8 cellular contexts compared by ENCODE assay signal in genomic region chr13:19984430-19985218, GRCh38. TPM values are rescaled to one million over a fixed set of nuclear protein-coding genes. Genes with fewer than 3 reads are reported as not detected.
DNase-seq lines count a peak whose midpoint lies in the region; ATAC-seq and TF ChIP-seq lines count a peak whose summit lies in the region.

No MANE protein-coding gene starts in this region.

- no TSS peak for BruUV-seq in PC-9 (replicated peaks; lab: Mats Ljungman, UMichigan)

- POLR2A ChIA-PET in PC-9 (lab: Charles Lee; ENCODE audit: unreplicated experiment) = no interaction called here

- H3K79me2 ChIP-seq in PC-9 (ENCODE audit: low read depth) (peaks cover 52% of the 10 kb centered on the region), neural cell (replicated peaks; ENCODE audit: insufficient read depth, low read length) (peaks cover 93% of the 10 kb centered on the region)

- TF ChIP-seq CTCF in GM13976 (IDR thresholded peaks at IDR 0.05; ENCODE audit: borderline replicate concordance, control extremely low read depth, extremely low read depth, insufficient read depth, missing control alignments) (peak; percentile 41), PC-9 (conservative IDR thresholded peaks at IDR 0.05) (peak; percentile 75), neural cell (IDR thresholded peaks at IDR 0.05; ENCODE audit: poor library complexity, severe bottlenecking) (peak; percentile 29)

- H3K27me3 ChIP-seq in PC-9 (ENCODE audit: insufficient read depth, low read depth) (no peaks in the 10 kb centered on the region), neural cell (ENCODE audit: insufficient read depth, low read depth, low read length) (no peaks in the 10 kb centered on the region)

- no peak overlapping the region for H3K9ac ChIP-seq in neural cell (ENCODE audit: low read length)

- H3K36me3 ChIP-seq in PC-9 (ENCODE audit: low read depth) (peaks cover 8% of the 10 kb centered on the region; the same call in 1 of the 2 replicates), neural cell (ENCODE audit: insufficient read depth, low read length) (peaks cover 9% of the 10 kb centered on the region)

- H3F3A ChIP-seq in PC-9 (ENCODE audit: insufficient read depth, low read depth) (peaks cover 5% of the 10 kb centered on the region; the same call in 1 of the 2 replicates), neural cell (ENCODE audit: insufficient read depth, low read length, poor library complexity, severe bottlenecking) (no peaks in the 10 kb centered on the region)

- intact Hi-C loops in PC-9 (cut with micrococcal nuclease; ENCODE audit: unreplicated experiment) = loop anchor here (5.0 kb wide), 1 partner anchor 178 kb away; the partner anchor contains the start of gene GJA3

- H3K9me3 ChIP-seq in PC-9 (ENCODE audit: insufficient read depth, low read depth) (no peaks in the 10 kb centered on the region), neural cell (ENCODE audit: low read length) (peaks cover under 1% of the 10 kb centered on the region)

- no peaks in the 10 kb centered on the region for H3K4me1 ChIP-seq in PC-9 (replicated peaks; ENCODE audit: insufficient read depth)

- DNase-seq in AML-193 (lab: John Stamatoyannopoulos, UW) = peak; percentile 47 to 63
- DNase-seq in GM13976 (ENCODE audit: low spot score) = peak; percentile 66
- DNase-seq in PC-9 = no peak
- DNase-seq in epidermal melanocyte (ENCODE audit: insufficient read length, low spot score) = peak; percentile 70
- no peak for DNase-seq in mesenteric fat pad (ENCODE audit: low spot score)
- DNase-seq in NCI-H446 treated with DMSO at 0.1 percent for 48 hours (lab: John Stamatoyannopoulos, UW) = no peak

- no peak for TF ChIP-seq RAD21 in neural cell (conservative IDR thresholded peaks at IDR 0.05)

- in situ Hi-C loops in GM13976 (cut with MboI; ENCODE audit: low sequenced_read_pairs, unreplicated experiment) = loop anchor here (25.0 kb wide), 1 partner anchor 178 kb away; the partner anchor contains the start of gene GJA3

- CTCF ChIA-PET in PC-9 (lab: Charles Lee) = interaction anchor here (1.3 kb wide), 1 partner anchor 57 kb away, joined by 4 read pairs; no protein-coding TSS in a partner anchor

- H2AFZ ChIP-seq in PC-9 = no peak overlapping the region
- no peak overlapping the region for H2AFZ ChIP-seq in neural cell (ENCODE audit: low read depth, low read length)

- no peak overlapping the region for H3K4me2 ChIP-seq in PC-9
- H3K4me2 ChIP-seq in neural cell (ENCODE audit: low read length) = no peak overlapping the region

- peak; percentile 65 for ATAC-seq in HG03045 (IDR thresholded peaks at IDR 0.05; ENCODE audit: unreplicated experiment)

- H3K4me3 ChIP-seq in PC-9 (no peak overlapping the region), neural cell (ENCODE audit: low read length) (no peak overlapping the region)

- H4K20me1 ChIP-seq in PC-9 (ENCODE audit: insufficient read depth) (peaks cover 39% of the 10 kb centered on the region), neural cell (ENCODE audit: insufficient read depth) (peaks cover 2% of the 10 kb centered on the region)

- TF ChIP-seq EP300 in neural cell (conservative IDR thresholded peaks at IDR 0.05; ENCODE audit: poor library complexity, severe bottlenecking) = no peak

- H3K9me2 ChIP-seq in PC-9 (ENCODE audit: insufficient read depth) (no peaks in the 10 kb centered on the region), neural cell (ENCODE audit: insufficient read depth, low read length) (no peaks in the 10 kb centered on the region)

- H3K27ac ChIP-seq in PC-9 = no peak overlapping the region
- H3K27ac ChIP-seq in neural cell (ENCODE audit: low read length) = no peak overlapping the region

TF ChIP-seq in neural cell, 6 proteins besides CTCF, POLR2A, EP300 and RAD21:
- TF ChIP-seq POLR2AphosphoS5 (IDR thresholded peaks at IDR 0.05) (no peak), SMC3 (conservative IDR thresholded peaks at IDR 0.05; ENCODE audit: poor library complexity) (no peak), EZH2 (IDR thresholded peaks at IDR 0.05; ENCODE audit: borderline replicate concordance, insufficient read depth, low read length, poor library complexity, severe bottlenecking) (no peak), TAF1 (IDR thresholded peaks at IDR 0.05; ENCODE audit: low read depth) (no peak), MXI1 (conservative IDR thresholded peaks at IDR 0.05; ENCODE audit: poor library complexity, severe bottlenecking) (no peak), REST (IDR thresholded peaks at IDR 0.05; ENCODE audit: borderline replicate concordance) (no peak)

RNA-seq across cellular contexts. Expression of gene ZMYM2, which starts 26.1 kb away (rescaled TPM):
- total RNA-seq in PC-9 (2021) (47.1 and 55.1 TPM in 2 replicates), mesenteric fat pad (74.2 TPM)
- 81.6 and 92.2 TPM in 2 replicates for polyA plus RNA-seq in neural cell
- polyA minus RNA-seq in neural cell = 249 and 284 TPM in 2 replicates

Comparison
In these comparisons a context has a peak if more than half of its experiments do, and no peak if none do; other contexts are left out.
1. DNase-seq: peak in AML-193 (2 of 2), GM13976 (single experiment) and epidermal melanocyte (single experiment); none in PC-9 (0 of 2), mesenteric fat pad (single experiment) and NCI-H446 treated with DMSO at 0.1 percent for 48 hours (single experiment).
2. Peak in every context shown above with its lines, with median percentiles within 50 percentile points of each other: CTCF ChIP-seq.